Comparison of ENCODE assay signal across 23 cellular contexts in the genomic region with DNA sequence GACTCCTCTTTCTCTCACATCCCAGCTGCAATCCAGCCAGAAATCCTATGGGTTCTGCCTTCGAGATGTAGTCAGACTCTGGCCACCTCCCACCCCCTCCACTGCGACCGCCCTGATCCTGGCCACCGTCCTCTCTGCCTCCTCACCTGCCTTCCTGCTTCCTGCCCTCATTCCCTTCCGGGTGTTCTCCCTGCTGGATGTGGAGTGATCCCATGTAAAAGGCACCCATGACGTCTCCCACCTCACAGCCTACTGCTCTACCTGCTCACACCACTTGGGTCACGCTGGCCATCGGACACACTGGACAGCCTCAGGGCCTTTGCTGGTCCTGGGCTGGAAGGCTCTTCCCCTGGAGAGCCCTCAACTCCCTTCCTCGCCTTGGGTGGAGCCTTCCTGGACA. TPM values are rescaled to one million over a fixed set of nuclear protein-coding genes. Genes with fewer than 3 reads are reported as not detected.
A peak's percentile ranks its signal among the peaks of the same experiment; 100 is the strongest.
DNase-seq lines count a peak whose midpoint lies in the region; ATAC-seq and TF ChIP-seq lines count a peak whose summit lies in the region.
"Had no signal": no experiment of that assay in that cellular context is flagged by ENCODE, and none has a peak within 500 bp of the region (broad histone marks: within the 10 kb centered on the region; RNA-seq: fewer than 3 reads in every experiment).

No MANE protein-coding gene starts in this region.

- H3K36me3 ChIP-seq in CD8-positive, alpha-beta memory T cell (ENCODE audit: insufficient read depth, low read length): no peaks in the 10 kb centered on the region
- H3K36me3 ChIP-seq in brain microvascular endothelial cell (replicated peaks): no peaks in the 10 kb centered on the region
- H3K36me3 ChIP-seq: heart right ventricle, left lung had no signal

- peaks cover 33% of the 10 kb centered on the region for H3K36me3 Mint-ChIP-seq in T-helper 1 cell treated with Interleukin-12 subunit alpha and Interleukin-12 subunit beta and Interleukin-4 antibody, amounts not matched to agents 30 μg/mL and 1 μg/mL, for 36 hours (ENCODE audit: low read depth)
- peaks cover 0 to 1% (median 0%) of the 10 kb centered on the region in 3 donors for H3K36me3 Mint-ChIP-seq in CD8-positive, alpha-beta memory T cell
- peaks cover 87% of the 10 kb centered on the region for H3K36me3 Mint-ChIP-seq in activated naive CD8-positive, alpha-beta T cell treated with anti-CD3 and anti-CD28 coated beads for 36 hours
- H3K36me3 Mint-ChIP-seq in nephron progenitor cell (ENCODE audit: low read depth): no peaks in the 10 kb centered on the region

- POLR2A ChIA-PET in CD8-positive, alpha-beta memory T cell (lab: Charles Lee): no interaction called here

- H3K9me3 ChIP-seq in CD8-positive, alpha-beta memory T cell (ENCODE audit: low read length): no peaks in the 10 kb centered on the region
- H3K9me3 ChIP-seq: body of pancreas, heart right ventricle, left lung had no signal

- no peak overlapping the region for H3K27ac ChIP-seq in CD8-positive, alpha-beta memory T cell (ENCODE audit: low read depth, low read length)
- no peak overlapping the region for H3K27ac ChIP-seq in brain microvascular endothelial cell
- H3K27ac ChIP-seq: 22Rv1, body of pancreas, heart right ventricle, left lung had no signal

- no peak for ATAC-seq in HG03457 (IDR thresholded peaks at IDR 0.05; ENCODE audit: unreplicated experiment)
- ATAC-seq: body of pancreas, heart right ventricle, left lung had no signal

- TF ChIP-seq CTCF in nephron progenitor cell (IDR thresholded peaks at IDR 0.05) (no peak), brain microvascular endothelial cell (IDR thresholded peaks at IDR 0.05; ENCODE audit: low read depth, low read length, missing control alignments) (no peak)

- CTCF ChIA-PET in CD8-positive, alpha-beta memory T cell (lab: Charles Lee): no interaction called here

- in situ Hi-C loops in brain microvascular endothelial cell (cut with HindIII; ENCODE audit: low pct_ligation_motif_present, low sequenced_read_pairs): no loop called here

- H3K4me1 Mint-ChIP-seq in T-helper 1 cell treated with Interleukin-12 subunit alpha and Interleukin-12 subunit beta and Interleukin-4 antibody, amounts not matched to agents 30 μg/mL and 1 μg/mL, for 36 hours (ENCODE audit: low read depth): peaks cover 59% of the 10 kb centered on the region
- H3K4me1 Mint-ChIP-seq in CD8-positive, alpha-beta memory T cell: peaks cover 37 to 82% (median 58%) of the 10 kb centered on the region in 3 donors
- H3K4me1 Mint-ChIP-seq in activated naive CD8-positive, alpha-beta T cell treated with anti-CD3 and anti-CD28 coated beads for 36 hours: peaks cover 83% of the 10 kb centered on the region
- peaks cover 70% of the 10 kb centered on the region for H3K4me1 Mint-ChIP-seq in nephron progenitor cell

- no peaks in the 10 kb centered on the region for H3K27me3 Mint-ChIP-seq in T-helper 1 cell treated with Interleukin-12 subunit alpha and Interleukin-12 subunit beta and Interleukin-4 antibody, amounts not matched to agents 30 μg/mL and 1 μg/mL, for 36 hours (ENCODE audit: low read depth)
- no peaks in the 10 kb centered on the region for H3K27me3 Mint-ChIP-seq in CD8-positive, alpha-beta memory T cell
- H3K27me3 Mint-ChIP-seq in activated naive CD8-positive, alpha-beta T cell treated with anti-CD3 and anti-CD28 coated beads for 36 hours: no peaks in the 10 kb centered on the region
- peaks cover 9% of the 10 kb centered on the region for H3K27me3 Mint-ChIP-seq in nephron progenitor cell (ENCODE audit: low read depth, poor library complexity)

- DNase-seq in T-helper 1 cell: no peak
- DNase-seq in CD8-positive, alpha-beta memory T cell: no peak
- DNase-seq in activated naive CD8-positive, alpha-beta T cell treated with anti-CD3 and anti-CD28 coated beads for 36 hours: no peak
- DNase-seq in nephron progenitor cell: no peak
- DNase-seq in activated gamma-delta T cell (lab: John Stamatoyannopoulos, UW): no peak
- no peak for DNase-seq in brain microvascular endothelial cell
- DNase-seq: AML-193; Calu3; heart right ventricle; KG1; left lung; NCI-H187; NCI-H748 treated with DMSO at 0.1 percent for 48 hours; Right ventricle myocardium superior; stimulated activated CD4-positive, alpha-beta T cell treated with anti-CD3 and anti-CD28 coated beads, Interleukin-4, amount 100 ng/mL, for 1 hour; SW 1271 had no signal

- H3K4me1 ChIP-seq in CD8-positive, alpha-beta memory T cell (ENCODE audit: insufficient read depth, low read length): peaks cover 67% of the 10 kb centered on the region
- H3K4me1 ChIP-seq: body of pancreas had no signal

- no peak overlapping the region for H3K4me3 ChIP-seq in CD8-positive, alpha-beta memory T cell (ENCODE audit: low read length)
- H3K4me3 ChIP-seq in brain microvascular endothelial cell (ENCODE audit: low read depth, low read length): no peak overlapping the region
- H3K4me3 ChIP-seq: body of pancreas, heart right ventricle, left lung, smooth muscle cell had no signal

- peak overlapping the region; percentile 7 for H3K27ac Mint-ChIP-seq in T-helper 1 cell treated with Interleukin-12 subunit alpha and Interleukin-12 subunit beta and Interleukin-4 antibody, amounts not matched to agents 30 μg/mL and 1 μg/mL, for 36 hours
- H3K27ac Mint-ChIP-seq in CD8-positive, alpha-beta memory T cell: peak overlapping the region in 7 of 8 donors; percentile 2 to 84 (median 49)
- peak overlapping the region; percentile 28 for H3K27ac Mint-ChIP-seq in activated naive CD8-positive, alpha-beta T cell treated with anti-CD3 and anti-CD28 coated beads for 36 hours
- H3K27ac Mint-ChIP-seq in nephron progenitor cell: peak overlapping the region; percentile 31

- H3K9me3 Mint-ChIP-seq in T-helper 1 cell treated with Interleukin-12 subunit alpha and Interleukin-12 subunit beta and Interleukin-4 antibody, amounts not matched to agents 30 μg/mL and 1 μg/mL, for 36 hours: no peaks in the 10 kb centered on the region
- H3K9me3 Mint-ChIP-seq in CD8-positive, alpha-beta memory T cell: no peaks in the 10 kb centered on the region
- H3K9me3 Mint-ChIP-seq in activated naive CD8-positive, alpha-beta T cell treated with anti-CD3 and anti-CD28 coated beads for 36 hours: no peaks in the 10 kb centered on the region
- H3K9me3 Mint-ChIP-seq in nephron progenitor cell: no peaks in the 10 kb centered on the region

- H3K27me3 ChIP-seq in CD8-positive, alpha-beta memory T cell (ENCODE audit: insufficient read depth, low read length, poor library complexity, severe bottlenecking): no peaks in the 10 kb centered on the region
- H3K27me3 ChIP-seq in brain microvascular endothelial cell (replicated peaks): no peaks in the 10 kb centered on the region
- H3K27me3 ChIP-seq: body of pancreas, heart right ventricle had no signal

- no peak overlapping the region for H3K4me3 Mint-ChIP-seq in T-helper 1 cell treated with Interleukin-12 subunit alpha and Interleukin-12 subunit beta and Interleukin-4 antibody, amounts not matched to agents 30 μg/mL and 1 μg/mL, for 36 hours
- H3K4me3 Mint-ChIP-seq in CD8-positive, alpha-beta memory T cell: no peak overlapping the region
- H3K4me3 Mint-ChIP-seq in activated naive CD8-positive, alpha-beta T cell treated with anti-CD3 and anti-CD28 coated beads for 36 hours: no peak overlapping the region
- H3K4me3 Mint-ChIP-seq in nephron progenitor cell: no peak overlapping the region

RNA-seq across cellular contexts. Expression of gene CD5, which starts 33.7 kb away (rescaled TPM):
- total RNA-seq in CD8-positive, alpha-beta memory T cell: 100 to 1,000 TPM; 169 to 175 TPM
- 156 TPM for polyA plus RNA-seq in CD8-positive, alpha-beta memory T cell
- total RNA-seq in activated naive CD8-positive, alpha-beta T cell treated with anti-CD3 and anti-CD28 coated beads for 36 hours: 100 to 1,000 TPM; 196 to 197 TPM
- total RNA-seq: Calu3, endothelial cell of umbilical vein, Right ventricle myocardium superior, smooth muscle cell, urinary bladder had no signal
- polyA plus RNA-seq: endothelial cell of umbilical vein had no signal
